ENCODE assay signal across 8 cellular contexts in genomic region chr4:38131371-38132139, GRCh38.
DNase-seq lines count a peak whose midpoint lies in the region; ATAC-seq and TF ChIP-seq lines count a peak whose summit lies in the region.

No MANE protein-coding gene starts in this region.

- peak; percentile 37 for ATAC-seq in HG03354 (IDR thresholded peaks at IDR 0.05; ENCODE audit: poor library complexity, severe bottlenecking, unreplicated experiment)
- ATAC-seq in GM18858 (IDR thresholded peaks at IDR 0.05; ENCODE audit: unreplicated experiment) = no peak

- DNase-seq in GM10266 (ENCODE audit: extremely low spot score) (peak; percentile 51), epithelial cell of esophagus (ENCODE audit: low read depth) (peak; percentile 31), renal cortical epithelial cell (ENCODE audit: low read depth) (peak; percentile 82), midbrain (lab: John Stamatoyannopoulos, UW) (no peak), cerebellar nuclear complex (lab: John Stamatoyannopoulos, UW) (no peak)
- peak; percentile 30 to 59 (median 50) for DNase-seq in activated CD8-positive, alpha-beta memory T cell treated with anti-CD3 and anti-CD28 coated beads for 48 hours (ENCODE audit: low read depth in 2 of 3, low spot score in 2 of 3)

- TF ChIP-seq CTCF in GM10266 (IDR thresholded peaks at IDR 0.05; ENCODE audit: control insufficient read depth, insufficient read depth, low read depth, missing control alignments) (no peak), epithelial cell of esophagus (IDR thresholded peaks at IDR 0.05; ENCODE audit: insufficient read depth, low read depth, low read length, missing control alignments) (no peak)

- H3K4me3 ChIP-seq in epithelial cell of esophagus (ENCODE audit: low read length) = no peak overlapping the region

Comparison
In these comparisons a context has a peak if more than half of its experiments do, and no peak if none do; other contexts are left out.
1. DNase-seq: peak in GM10266 (single experiment), activated CD8-positive, alpha-beta memory T cell treated with anti-CD3 and anti-CD28 coated beads for 48 hours (3 of 3), epithelial cell of esophagus (single experiment) and renal cortical epithelial cell (single experiment); none in midbrain (single experiment) and cerebellar nuclear complex (0 of 2).